Comparison of ENCODE assay signal across 1 cellular context in the genomic region with DNA sequence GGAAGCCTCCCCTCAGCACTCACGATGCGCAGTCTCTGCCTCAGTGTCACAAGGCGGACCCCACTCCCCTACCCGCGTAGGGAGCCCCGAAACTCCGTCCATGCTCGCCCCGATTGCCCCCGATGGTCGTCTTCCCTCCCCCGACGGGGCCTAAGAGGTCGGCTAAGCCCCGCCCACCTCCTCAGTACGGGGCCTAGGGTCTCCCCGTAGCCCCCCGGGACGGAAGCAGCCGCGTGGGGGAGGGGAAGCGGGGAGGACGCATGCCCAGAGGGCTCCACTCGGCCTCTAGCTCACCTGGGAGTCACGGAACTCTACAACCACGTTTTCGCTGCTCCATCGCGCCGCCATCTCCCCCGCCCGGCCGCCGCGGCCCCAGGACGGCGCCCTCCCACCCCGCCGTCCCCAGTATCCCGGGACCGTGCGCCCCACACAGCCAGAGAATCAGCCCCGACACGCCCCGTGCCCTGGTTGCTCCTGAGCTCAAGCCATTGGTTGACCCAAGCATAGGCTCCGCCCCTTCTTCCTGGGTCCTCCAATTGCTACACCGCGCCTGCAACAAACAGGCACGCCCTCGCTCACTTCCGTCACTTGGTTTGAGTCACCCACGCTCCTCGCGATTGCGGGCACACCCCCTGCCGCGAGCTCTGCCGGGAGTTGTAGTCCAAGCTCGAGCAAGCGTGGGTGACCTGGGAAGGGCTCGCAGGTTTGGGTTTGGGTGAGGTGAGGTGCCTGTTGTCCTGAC.
A peak's percentile ranks its signal among the peaks of the same experiment; 100 is the strongest.
TF ChIP-seq lines count a peak whose summit lies in the region.

A gene with protein sequence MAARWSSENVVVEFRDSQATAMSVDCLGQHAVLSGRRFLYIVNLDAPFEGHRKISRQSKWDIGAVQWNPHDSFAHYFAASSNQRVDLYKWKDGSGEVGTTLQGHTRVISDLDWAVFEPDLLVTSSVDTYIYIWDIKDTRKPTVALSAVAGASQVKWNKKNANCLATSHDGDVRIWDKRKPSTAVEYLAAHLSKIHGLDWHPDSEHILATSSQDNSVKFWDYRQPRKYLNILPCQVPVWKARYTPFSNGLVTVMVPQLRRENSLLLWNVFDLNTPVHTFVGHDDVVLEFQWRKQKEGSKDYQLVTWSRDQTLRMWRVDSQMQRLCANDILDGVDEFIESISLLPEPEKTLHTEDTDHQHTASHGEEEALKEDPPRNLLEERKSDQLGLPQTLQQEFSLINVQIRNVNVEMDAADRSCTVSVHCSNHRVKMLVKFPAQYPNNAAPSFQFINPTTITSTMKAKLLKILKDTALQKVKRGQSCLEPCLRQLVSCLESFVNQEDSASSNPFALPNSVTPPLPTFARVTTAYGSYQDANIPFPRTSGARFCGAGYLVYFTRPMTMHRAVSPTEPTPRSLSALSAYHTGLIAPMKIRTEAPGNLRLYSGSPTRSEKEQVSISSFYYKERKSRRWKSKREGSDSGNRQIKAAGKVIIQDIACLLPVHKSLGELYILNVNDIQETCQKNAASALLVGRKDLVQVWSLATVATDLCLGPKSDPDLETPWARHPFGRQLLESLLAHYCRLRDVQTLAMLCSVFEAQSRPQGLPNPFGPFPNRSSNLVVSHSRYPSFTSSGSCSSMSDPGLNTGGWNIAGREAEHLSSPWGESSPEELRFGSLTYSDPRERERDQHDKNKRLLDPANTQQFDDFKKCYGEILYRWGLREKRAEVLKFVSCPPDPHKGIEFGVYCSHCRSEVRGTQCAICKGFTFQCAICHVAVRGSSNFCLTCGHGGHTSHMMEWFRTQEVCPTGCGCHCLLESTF (minus strand): TSS at position 454 of the 742 bp plus-strand sequence. CDS start 106 bp downstream, at position 348.

TF ChIP-seq in HCT116, 20 proteins besides CTCF, POLR2A, EP300 and RAD21 (continued from another document):
- no peak for TF ChIP-seq EZH2 (IDR thresholded peaks at IDR 0.05)
- peak; percentile 75 for TF ChIP-seq POLR2AphosphoS5 (IDR thresholded peaks at IDR 0.05; ENCODE audit: low read depth, low read length)
- TF ChIP-seq SP1 (IDR thresholded peaks at IDR 0.05; ENCODE audit: low read depth) = peak; percentile 86
- TF ChIP-seq EZH2phosphoT487 (IDR thresholded peaks at IDR 0.05; ENCODE audit: borderline replicate concordance) = no peak
- TF ChIP-seq TCF7L2 (IDR thresholded peaks at IDR 0.05; ENCODE audit: borderline replicate concordance, extremely low read depth, insufficient read depth, insufficient read length) = no peak
- TF ChIP-seq, protein P1, sequence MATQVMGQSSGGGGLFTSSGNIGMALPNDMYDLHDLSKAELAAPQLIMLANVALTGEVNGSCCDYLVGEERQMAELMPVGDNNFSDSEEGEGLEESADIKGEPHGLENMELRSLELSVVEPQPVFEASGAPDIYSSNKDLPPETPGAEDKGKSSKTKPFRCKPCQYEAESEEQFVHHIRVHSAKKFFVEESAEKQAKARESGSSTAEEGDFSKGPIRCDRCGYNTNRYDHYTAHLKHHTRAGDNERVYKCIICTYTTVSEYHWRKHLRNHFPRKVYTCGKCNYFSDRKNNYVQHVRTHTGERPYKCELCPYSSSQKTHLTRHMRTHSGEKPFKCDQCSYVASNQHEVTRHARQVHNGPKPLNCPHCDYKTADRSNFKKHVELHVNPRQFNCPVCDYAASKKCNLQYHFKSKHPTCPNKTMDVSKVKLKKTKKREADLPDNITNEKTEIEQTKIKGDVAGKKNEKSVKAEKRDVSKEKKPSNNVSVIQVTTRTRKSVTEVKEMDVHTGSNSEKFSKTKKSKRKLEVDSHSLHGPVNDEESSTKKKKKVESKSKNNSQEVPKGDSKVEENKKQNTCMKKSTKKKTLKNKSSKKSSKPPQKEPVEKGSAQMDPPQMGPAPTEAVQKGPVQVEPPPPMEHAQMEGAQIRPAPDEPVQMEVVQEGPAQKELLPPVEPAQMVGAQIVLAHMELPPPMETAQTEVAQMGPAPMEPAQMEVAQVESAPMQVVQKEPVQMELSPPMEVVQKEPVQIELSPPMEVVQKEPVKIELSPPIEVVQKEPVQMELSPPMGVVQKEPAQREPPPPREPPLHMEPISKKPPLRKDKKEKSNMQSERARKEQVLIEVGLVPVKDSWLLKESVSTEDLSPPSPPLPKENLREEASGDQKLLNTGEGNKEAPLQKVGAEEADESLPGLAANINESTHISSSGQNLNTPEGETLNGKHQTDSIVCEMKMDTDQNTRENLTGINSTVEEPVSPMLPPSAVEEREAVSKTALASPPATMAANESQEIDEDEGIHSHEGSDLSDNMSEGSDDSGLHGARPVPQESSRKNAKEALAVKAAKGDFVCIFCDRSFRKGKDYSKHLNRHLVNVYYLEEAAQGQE (IDR thresholded peaks at IDR 0.05; ENCODE audit: low read depth) = no peak
- no peak for TF ChIP-seq CEBPB (IDR thresholded peaks at IDR 0.05; ENCODE audit: low read depth)
- TF ChIP-seq SRF (IDR thresholded peaks at IDR 0.05; ENCODE audit: low read depth) = no peak
- peak; percentile 97 for TF ChIP-seq EGR1 (IDR thresholded peaks at IDR 0.05; ENCODE audit: low read depth)
- no peak for TF ChIP-seq JUND (IDR thresholded peaks at IDR 0.05)
- no peak for TF ChIP-seq CBX3 (IDR thresholded peaks at IDR 0.05; ENCODE audit: low read depth)
- TF ChIP-seq, protein P2, sequence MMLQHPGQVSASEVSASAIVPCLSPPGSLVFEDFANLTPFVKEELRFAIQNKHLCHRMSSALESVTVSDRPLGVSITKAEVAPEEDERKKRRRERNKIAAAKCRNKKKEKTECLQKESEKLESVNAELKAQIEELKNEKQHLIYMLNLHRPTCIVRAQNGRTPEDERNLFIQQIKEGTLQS (IDR thresholded peaks at IDR 0.05) = no peak
- TF ChIP-seq, protein P3, sequence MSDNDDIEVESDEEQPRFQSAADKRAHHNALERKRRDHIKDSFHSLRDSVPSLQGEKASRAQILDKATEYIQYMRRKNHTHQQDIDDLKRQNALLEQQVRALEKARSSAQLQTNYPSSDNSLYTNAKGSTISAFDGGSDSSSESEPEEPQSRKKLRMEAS (IDR thresholded peaks at IDR 0.05) = peak; percentile 81
- TF ChIP-seq FOSL1 (IDR thresholded peaks at IDR 0.05; ENCODE audit: low read depth) = no peak
